ENCODE assay signal across 8 cellular contexts in the genomic region with DNA sequence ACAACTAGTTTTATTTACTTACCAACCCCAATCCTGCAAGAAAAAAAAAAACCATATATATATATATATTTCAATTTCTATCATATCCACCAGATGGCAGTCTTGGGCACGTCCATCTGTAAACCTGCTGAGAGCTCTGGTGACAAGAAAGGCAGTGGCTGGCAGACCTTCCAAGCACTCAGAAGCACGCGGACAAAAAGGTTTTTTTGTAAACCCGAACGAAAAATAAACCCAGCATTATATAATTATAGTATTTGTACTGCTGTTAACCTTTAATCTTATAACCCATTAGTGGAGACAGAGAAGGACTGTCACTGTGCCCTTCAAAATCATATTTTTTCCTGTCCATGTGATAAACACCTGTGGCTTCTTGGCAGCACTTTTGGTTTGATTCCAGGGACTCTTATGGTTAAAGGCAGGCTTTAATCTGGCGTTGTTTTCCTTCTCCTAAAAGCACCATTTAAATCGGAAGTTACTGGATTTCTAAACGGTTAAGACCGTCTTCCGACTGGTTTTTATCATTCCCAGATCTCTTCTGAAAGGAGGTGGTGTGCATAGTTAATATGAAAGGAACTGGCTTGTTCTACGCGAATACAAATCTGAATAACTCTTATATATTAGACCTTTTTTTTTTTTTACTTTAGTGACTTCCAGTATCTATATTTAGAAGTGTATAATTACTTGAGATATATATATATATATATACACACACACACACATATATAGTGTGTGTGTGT. TPM values are rescaled to one million over a fixed set of nuclear protein-coding genes. Genes with fewer than 3 reads are reported as not detected.
DNase-seq lines count a peak whose midpoint lies in the region; ATAC-seq and TF ChIP-seq lines count a peak whose summit lies in the region.

No MANE protein-coding gene starts in this region.

- no peaks in the 10 kb centered on the region for H3K79me2 ChIP-seq in DOHH2 (ENCODE audit: control insufficient read depth, low read length)

- no peak overlapping the region for H3K14ac ChIP-seq in neuronal stem cell (ENCODE audit: low read length)

- no peaks in the 10 kb centered on the region for H4K20me1 ChIP-seq in DOHH2 (ENCODE audit: control insufficient read depth, insufficient read depth, low read depth, low read length)

- no peak overlapping the region for H4K8ac ChIP-seq in neuronal stem cell (ENCODE audit: low read depth, low read length)

- H2BK15ac ChIP-seq in neuronal stem cell (ENCODE audit: low read length): no peak overlapping the region

- H3K27ac ChIP-seq in DOHH2 (ENCODE audit: low read depth, low read length) (no peak overlapping the region), neuronal stem cell (replicated peaks; ENCODE audit: low read length) (no peak overlapping the region), thoracic aorta (no peak overlapping the region)

- H3K36me3 ChIP-seq in DOHH2 (ENCODE audit: control insufficient read depth, low read length) (no peaks in the 10 kb centered on the region), neuronal stem cell (replicated peaks in 1 of 2; ENCODE audit: control insufficient read depth in 2 of 2, insufficient read depth in 2 of 2, low read length in 2 of 2) (no peaks in the 10 kb centered on the region), thoracic aorta (no peaks in the 10 kb centered on the region)

- peak overlapping the region; percentile 66 for H3K4me3 Mint-ChIP-seq in activated T-helper 17 cell treated with anti-CD3 and anti-CD28 coated beads, Interleukin-2, amount 50 U/mL, for 72 hours

- H2AK5ac ChIP-seq in neuronal stem cell (ENCODE audit: low read depth, low read length): no peak overlapping the region

- TF ChIP-seq CTCF in DOHH2 (IDR thresholded peaks at IDR 0.05; ENCODE audit: low read depth, low read length, poor library complexity, severe bottlenecking): peak; percentile 23
- peak; percentile 70 for TF ChIP-seq CTCF in thoracic aorta (IDR thresholded peaks at IDR 0.05)

- H3K27me3 Mint-ChIP-seq in activated T-helper 17 cell treated with anti-CD3 and anti-CD28 coated beads, Interleukin-2, amount 50 U/mL, for 72 hours: no peaks in the 10 kb centered on the region

- DNase-seq in LoVo (ENCODE audit: low spot score) (peak; percentile 79), RPMI8226 (peak; percentile 71), fibroblast of the conjunctiva (ENCODE audit: low read depth) (peak; percentile 70), neuronal stem cell (ENCODE audit: low spot score) (peak; percentile 63), thoracic aorta (ENCODE audit: low spot score) (no peak)

- peak; percentile 70 for ATAC-seq in activated T-helper 17 cell treated with anti-CD3 and anti-CD28 coated beads, Interleukin-2, amount 50 U/mL, for 72 hours (replicated peaks)
- ATAC-seq in thoracic aorta (ENCODE audit: insufficient number of reproducible peaks, low FRiP score, low read depth) (no peak), GM21526 (IDR thresholded peaks at IDR 0.05; ENCODE audit: low FRiP score, unreplicated experiment) (no peak)

- peaks cover 3% of the 10 kb centered on the region; the same call in 1 of the 2 replicates for H3F3A ChIP-seq in DOHH2 (ENCODE audit: control insufficient read depth, insufficient read depth)

- peak overlapping the region; percentile 47 for H2AFZ ChIP-seq in neuronal stem cell (ENCODE audit: low read length)

- H2BK12ac ChIP-seq in neuronal stem cell (ENCODE audit: low read length): no peak overlapping the region

- H2BK5ac ChIP-seq in neuronal stem cell (ENCODE audit: low read length): no peak overlapping the region

- peak overlapping the region; percentile 74 for H3K27ac Mint-ChIP-seq in activated T-helper 17 cell treated with anti-CD3 and anti-CD28 coated beads, Interleukin-2, amount 50 U/mL, for 72 hours

- peaks cover 6% of the 10 kb centered on the region for H3K4me1 Mint-ChIP-seq in activated T-helper 17 cell treated with anti-CD3 and anti-CD28 coated beads, Interleukin-2, amount 50 U/mL, for 72 hours

- peaks cover 7% of the 10 kb centered on the region for H3K4me1 ChIP-seq in DOHH2 (ENCODE audit: control insufficient read depth, low read length)
- no peaks in the 10 kb centered on the region for H3K4me1 ChIP-seq in neuronal stem cell (ENCODE audit: control insufficient read depth in 2 of 2, insufficient read depth in 1 of 2, low read depth in 1 of 2, low read length in 2 of 2)
- H3K4me1 ChIP-seq in thoracic aorta (ENCODE audit: control insufficient read depth in 1 of 2, low read depth in 2 of 2): peaks cover 3 to 18% of the 10 kb centered on the region in 2 donors

- H3K4ac ChIP-seq in neuronal stem cell (ENCODE audit: low read length): no peak overlapping the region

- no peak overlapping the region for H3K18ac ChIP-seq in neuronal stem cell (ENCODE audit: low read length)

- WGBS in neuronal stem cell (ENCODE audit: extremely low coverage in 2 of 2, insufficient read length in 2 of 2, insufficient replicate concordance in 1 of 2), 2 donors: no CpG with 5 or more reads among the region's 12 CpGs

- H3K4me2 ChIP-seq in DOHH2 (ENCODE audit: low read length) (peak overlapping the region; percentile 59), neuronal stem cell (ENCODE audit: insufficient read depth, low read length, poor library complexity, severe bottlenecking) (no peak overlapping the region)

- no peak overlapping the region for H2BK120ac ChIP-seq in neuronal stem cell (ENCODE audit: low read depth, low read length)

- H3K9me3 ChIP-seq in DOHH2 (ENCODE audit: control insufficient read depth, insufficient read depth, low read length): no peaks in the 10 kb centered on the region
- no peaks in the 10 kb centered on the region for H3K9me3 ChIP-seq in neuronal stem cell (replicated peaks in 1 of 2; ENCODE audit: control insufficient read depth in 2 of 2, insufficient read depth in 1 of 2, low read depth in 1 of 2, low read length in 2 of 2)
- no peaks in the 10 kb centered on the region for H3K9me3 ChIP-seq in thoracic aorta

- no peak overlapping the region for H3K23ac ChIP-seq in neuronal stem cell (ENCODE audit: low read depth, low read length, poor library complexity)

- no peaks in the 10 kb centered on the region for H3K9me3 Mint-ChIP-seq in activated T-helper 17 cell treated with anti-CD3 and anti-CD28 coated beads, Interleukin-2, amount 50 U/mL, for 72 hours

- H3K36me3 Mint-ChIP-seq in activated T-helper 17 cell treated with anti-CD3 and anti-CD28 coated beads, Interleukin-2, amount 50 U/mL, for 72 hours (ENCODE audit: low read depth): no peaks in the 10 kb centered on the region

- no peaks in the 10 kb centered on the region for H3K27me3 ChIP-seq in DOHH2 (ENCODE audit: control insufficient read depth, low read length)
- H3K27me3 ChIP-seq in neuronal stem cell (ENCODE audit: control insufficient read depth in 3 of 3, insufficient read depth in 3 of 3, low read depth in 1 of 3, low read length in 3 of 3): no peaks in the 10 kb centered on the region
- no peaks in the 10 kb centered on the region for H3K27me3 ChIP-seq in thoracic aorta (replicated peaks; ENCODE audit: insufficient read depth)

- no peak overlapping the region for H3K9ac ChIP-seq in neuronal stem cell (ENCODE audit: low read depth, low read length, poor library complexity)

- H3K79me1 ChIP-seq in neuronal stem cell (ENCODE audit: low read depth, low read length): no peaks in the 10 kb centered on the region

- H4K91ac ChIP-seq in neuronal stem cell (ENCODE audit: low read depth, low read length, poor library complexity): no peak overlapping the region

- H3K4me3 ChIP-seq in DOHH2 (ENCODE audit: low read length) (peak overlapping the region; percentile 48), neuronal stem cell (ENCODE audit: low read length in 2 of 2) (no peak overlapping the region), thoracic aorta (peak overlapping the region; percentile 70)

- H3K9me2 ChIP-seq in DOHH2 (replicated peaks; ENCODE audit: control insufficient read depth, low read length): no peaks in the 10 kb centered on the region

RNA-seq across cellular contexts. Expression of gene SLC3A1, which starts 31.0 kb away (rescaled TPM):
- total RNA-seq in activated T-helper 17 cell treated with anti-CD3 and anti-CD28 coated beads, Interleukin-2, amount 50 U/mL, for 72 hours: not detected
- polyA plus RNA-seq in neuronal stem cell (2013, experiment 1 of 2): 0.13 TPM
- 0.14 TPM for polyA plus RNA-seq in neuronal stem cell (2013, experiment 2 of 2)
- total RNA-seq in thoracic aorta: under 1 TPM; 0.71 to 0.81 TPM

Comparison
In these comparisons a context has a peak if more than half of its experiments do, and no peak if none do; other contexts are left out.
1. H3K4me3 ChIP-seq: peak in DOHH2 (single experiment) and thoracic aorta (single experiment); none in neuronal stem cell (0 of 2).